10 cellular contexts compared by ENCODE assay signal in genomic region chr9:71793386-71794105, GRCh38. TPM values are rescaled to one million over a fixed set of nuclear protein-coding genes. Genes with fewer than 3 reads are reported as not detected.
DNase-seq lines count a peak whose midpoint lies in the region; ATAC-seq lines count a peak whose summit lies in the region.
"Had no signal": no experiment of that assay in that cellular context is flagged by ENCODE, and none has a peak within 500 bp of the region (broad histone marks: within the 10 kb centered on the region; RNA-seq: fewer than 3 reads in every experiment).

No MANE protein-coding gene starts in this region.

- H3K9me3 Mint-ChIP-seq in CD4-positive, alpha-beta memory T cell = peaks cover 0 to 2% (median 0%) of the 10 kb centered on the region in 8 donors

- no peak for DNase-seq in CD4-positive, alpha-beta memory T cell
- peak; percentile 26 for DNase-seq in GM23248
- DNase-seq in T-helper 17 cell = no peak
- peak; percentile 94 for DNase-seq in kidney tubule cell (ENCODE audit: low spot score)
- no peak for DNase-seq in SKM-1 (lab: John Stamatoyannopoulos, UW; ENCODE audit: unreplicated experiment)
- DNase-seq in NCI-H526 (lab: John Stamatoyannopoulos, UW) = no peak
- no peak for DNase-seq in NK-92 treated with Interleukin-12 subunit alpha and Interleukin-12 subunit beta, amount 100 ng/mL, for 24 hours (lab: John Stamatoyannopoulos, UW)
- DNase-seq in SIG-M5 (lab: John Stamatoyannopoulos, UW) = no peak
- DNase-seq: NCI-H774 had no signal

- no peaks in the 10 kb centered on the region for H3K79me2 ChIP-seq in GM23248 (ENCODE audit: insufficient read depth)

- no peak overlapping the region for H3K9ac ChIP-seq in GM23248

- in situ Hi-C loops in GM23248 (cut with MboI) = loop anchor here (25.0 kb wide), 1 partner anchor 506 kb away; no protein-coding TSS in a partner anchor

- H3K36me3 ChIP-seq in CD4-positive, alpha-beta memory T cell (ENCODE audit: insufficient read depth, low read length) = no peaks in the 10 kb centered on the region
- H3K36me3 ChIP-seq in GM23248 (ENCODE audit: low read depth) = no peaks in the 10 kb centered on the region
- H3K36me3 ChIP-seq: thoracic aorta had no signal

- ATAC-seq in T-helper 17 cell = no peak

- H3K4me2 ChIP-seq in GM23248 (ENCODE audit: unreplicated experiment) = no peak overlapping the region

- peak overlapping the region; percentile 85 to 97 (median 91) for H3K27ac Mint-ChIP-seq in CD4-positive, alpha-beta memory T cell
- peak overlapping the region; percentile 78 for H3K27ac Mint-ChIP-seq in T-helper 17 cell

- no peaks in the 10 kb centered on the region for H3K27me3 Mint-ChIP-seq in CD4-positive, alpha-beta memory T cell
- no peaks in the 10 kb centered on the region for H3K27me3 Mint-ChIP-seq in T-helper 17 cell

- WGBS in GM23248 (ENCODE audit: low coverage in 1 of 2, low lambda C conversion rate in 2 of 2, missing lambda C conversion rate in 2 of 2), 2 experiments = 88 to 90% methylated on average over 2 of the region's 2 CpGs

- H3K4me1 ChIP-seq in CD4-positive, alpha-beta memory T cell (ENCODE audit: insufficient read depth, low read length) = peaks cover 74% of the 10 kb centered on the region
- H3K4me1 ChIP-seq in GM23248 (ENCODE audit: insufficient read depth) = peaks cover 11% of the 10 kb centered on the region; the same call in 1 of the 2 replicates

- peaks cover 39 to 68% (median 57%) of the 10 kb centered on the region in 4 donors for H3K4me1 Mint-ChIP-seq in CD4-positive, alpha-beta memory T cell
- peaks cover 36% of the 10 kb centered on the region for H3K4me1 Mint-ChIP-seq in T-helper 17 cell

- intact Hi-C loops in CD4-positive, alpha-beta memory T cell (cut with micrococcal nuclease) = loop anchor here (10.0 kb wide), 1 partner anchor 1379 kb away; the partner anchor contains the start of gene KLF9

- no peaks in the 10 kb centered on the region for H3K36me3 Mint-ChIP-seq in CD4-positive, alpha-beta memory T cell
- H3K36me3 Mint-ChIP-seq in T-helper 17 cell (ENCODE audit: low read depth) = no peaks in the 10 kb centered on the region

- H3F3A ChIP-seq in GM23248 (ENCODE audit: insufficient read depth) = 0 out of 2 replicates have a peak, but pooled peaks cover 8% of the 10 kb centered on the region

- peak overlapping the region in 7 of 8 donors; percentile 5 to 73 (median 46) for H3K4me3 Mint-ChIP-seq in CD4-positive, alpha-beta memory T cell
- H3K4me3 Mint-ChIP-seq in T-helper 17 cell = peak overlapping the region; percentile 69

- H3K9me2 ChIP-seq in GM23248 (ENCODE audit: insufficient read depth) = no peaks in the 10 kb centered on the region

- H4K20me1 ChIP-seq in GM23248 (ENCODE audit: insufficient read depth) = no peaks in the 10 kb centered on the region

- H3K27me3 ChIP-seq in CD4-positive, alpha-beta memory T cell (ENCODE audit: insufficient read depth, low read length) = no peaks in the 10 kb centered on the region
- no peaks in the 10 kb centered on the region for H3K27me3 ChIP-seq in GM23248 (replicated peaks; ENCODE audit: insufficient read depth)

- no peak overlapping the region for H3K4me3 ChIP-seq in CD4-positive, alpha-beta memory T cell (ENCODE audit: low read length in 2 of 2)
- no peak overlapping the region for H3K4me3 ChIP-seq in GM23248
- H3K4me3 ChIP-seq: thoracic aorta had no signal

- CTCF ChIA-PET in CD4-positive, alpha-beta memory T cell (lab: Charles Lee; ENCODE audit: partially characterized antibody) = interaction anchor here (0.7 to 9.5 kb wide), 9 partner anchors 10 to 118 kb away, joined by 3 to 98 read pairs (median 7); partner anchors contain the start of genes ABHD17B and C9orf85

- POLR2A ChIA-PET in CD4-positive, alpha-beta memory T cell (lab: Charles Lee; ENCODE audit: partially characterized antibody) = interaction anchor here (1.1 to 6.3 kb wide), 6 partner anchors 8 to 571 kb away, joined by 3 to 144 read pairs (median 5); partner anchors contain the start of genes CEMIP2 and ZFAND5

- H3K27ac ChIP-seq in CD4-positive, alpha-beta memory T cell (ENCODE audit: low read depth, low read length) = peak overlapping the region; percentile 49
- H3K27ac ChIP-seq in GM23248 = no peak overlapping the region
- H3K27ac ChIP-seq: thoracic aorta had no signal

- H2AFZ ChIP-seq in GM23248 = peak overlapping the region; percentile 29; the same call in 1 of the 2 replicates

- H3K9me3 ChIP-seq in CD4-positive, alpha-beta memory T cell (ENCODE audit: control insufficient read depth in 1 of 2, low read length in 2 of 2) = no peaks in the 10 kb centered on the region
- H3K9me3 ChIP-seq in GM23248 (ENCODE audit: low read depth) (no peaks in the 10 kb centered on the region), T-helper 17 cell (ENCODE audit: control insufficient read depth, low read length, poor library complexity, severe bottlenecking) (no peaks in the 10 kb centered on the region)
- H3K9me3 ChIP-seq: thoracic aorta had no signal

RNA-seq across cellular contexts. Expression of gene CEMIP2, which starts 25.2 kb away (rescaled TPM):
- 10 to 100 TPM; 85.8 to 89.4 TPM for total RNA-seq in CD4-positive, alpha-beta memory T cell
- polyA plus RNA-seq in CD4-positive, alpha-beta memory T cell = 10 to 100 TPM; 10.0 to 15.6 TPM
- total RNA-seq in GM23248 (2014; rRNA removed; shearing (Covaris generic)) = 29.3 and 40.4 TPM in 2 replicates
- 11.5 and 12.7 TPM in 2 replicates for polyA plus RNA-seq in GM23248 (2016; fragmentation: Nextera tagmentation; extraction: Ambion mirVana)
- 100 to 1,000 TPM; 129 to 240 TPM for total RNA-seq in T-helper 17 cell

Comparison
In these comparisons a context has a peak if more than half of its experiments do, and no peak if none do; other contexts are left out.
1. DNase-seq: peak in GM23248 (single experiment) and kidney tubule cell (single experiment); none in CD4-positive, alpha-beta memory T cell (0 of 5), T-helper 17 cell (0 of 3), SKM-1 (single experiment), NCI-H526 (0 of 2), NK-92 treated with Interleukin-12 subunit alpha and Interleukin-12 subunit beta, amount 100 ng/mL, for 24 hours (single experiment) and SIG-M5 (single experiment).